Comparison of ENCODE assay signal across 10 cellular contexts in genomic region chr15:96339662-96340347, GRCh38. TPM values are rescaled to one million over a fixed set of nuclear protein-coding genes. Genes with fewer than 3 reads are reported as not detected.
DNase-seq lines count a peak whose midpoint lies in the region; ATAC-seq and TF ChIP-seq lines count a peak whose summit lies in the region.
"Had no signal": no experiment of that assay in that cellular context is flagged by ENCODE, and none has a peak within 500 bp of the region (broad histone marks: within the 10 kb centered on the region; RNA-seq: fewer than 3 reads in every experiment).

No MANE protein-coding gene starts in this region.

- no peak overlapping the region for H3K23ac ChIP-seq in mesendoderm (ENCODE audit: low read length)

- H4K8ac ChIP-seq in mesendoderm (ENCODE audit: low read depth, low read length), result no peak overlapping the region

- CTCF ChIA-PET in activated naive CD4-positive, alpha-beta T cell treated with anti-CD3 and anti-CD28 coated beads, Interleukin-2, amount 10 ng/mL, durations not matched to agents 7 days and 5 days (lab: Charles Lee), result no interaction called here

- ATAC-seq in GM18873 (IDR thresholded peaks at IDR 0.05; ENCODE audit: low FRiP score, unreplicated experiment), result no peak
- ATAC-seq in GM21717 (IDR thresholded peaks at IDR 0.05; ENCODE audit: unreplicated experiment), result no peak
- ATAC-seq: T-cell had no signal

- no peak overlapping the region for H2BK5ac ChIP-seq in mesendoderm (ENCODE audit: low read length)

- H3K56ac ChIP-seq in mesendoderm (ENCODE audit: low read length), result no peak overlapping the region

- peaks cover 3% of the 10 kb centered on the region for H3K36me3 Mint-ChIP-seq in activated naive CD4-positive, alpha-beta T cell treated with anti-CD3 and anti-CD28 coated beads, Interleukin-2, amount 10 ng/mL, durations not matched to agents 7 days and 5 days
- peaks cover 65% of the 10 kb centered on the region for H3K36me3 Mint-ChIP-seq in type B pancreatic cell
- H3K36me3 Mint-ChIP-seq: T-cell had no signal

- H2BK120ac ChIP-seq in mesendoderm (ENCODE audit: low read depth, low read length), result no peak overlapping the region

- peaks cover 3% of the 10 kb centered on the region for H3K4me1 Mint-ChIP-seq in activated naive CD4-positive, alpha-beta T cell treated with anti-CD3 and anti-CD28 coated beads, Interleukin-2, amount 10 ng/mL, durations not matched to agents 7 days and 5 days
- peaks cover 72% of the 10 kb centered on the region for H3K4me1 Mint-ChIP-seq in type B pancreatic cell (ENCODE audit: unreplicated experiment)

- no peak for DNase-seq in activated naive CD4-positive, alpha-beta T cell treated with anti-CD3 and anti-CD28 coated beads, Interleukin-2, amount 10 ng/mL, durations not matched to agents 7 days and 5 days
- no peak for DNase-seq in activated naive CD4-positive, alpha-beta T cell treated with Interleukin-2 at 50 U/mL for 16 hours
- DNase-seq in mesendoderm, result no peak
- no peak for DNase-seq in type B pancreatic cell (ENCODE audit: extremely low spot score, unreplicated experiment)
- no peak for DNase-seq in SKM-1 (lab: John Stamatoyannopoulos, UW; ENCODE audit: unreplicated experiment)
- DNase-seq: KG1, T-cell had no signal

- H3K4ac ChIP-seq in mesendoderm (ENCODE audit: low read depth, low read length), result no peak overlapping the region

- H3K27ac Mint-ChIP-seq in activated naive CD4-positive, alpha-beta T cell treated with anti-CD3 and anti-CD28 coated beads, Interleukin-2, amount 10 ng/mL, durations not matched to agents 7 days and 5 days, result peak overlapping the region; percentile 12
- H3K27ac Mint-ChIP-seq in type B pancreatic cell, result peak overlapping the region; percentile 93

- no peaks in the 10 kb centered on the region for H3K79me2 ChIP-seq in mesendoderm (ENCODE audit: control insufficient read depth, insufficient read depth, low read length)

- WGBS in mesendoderm (ENCODE audit: extremely low coverage, insufficient coverage, low lambda C conversion rate), result no CpG with 5 or more reads among the region's 8 CpGs

- H3K36me3 ChIP-seq in mesendoderm (ENCODE audit: control insufficient read depth, insufficient read depth, low read length), result no peaks in the 10 kb centered on the region

- no peak overlapping the region for H2AK5ac ChIP-seq in mesendoderm (ENCODE audit: low read length)

- H3K4me3 ChIP-seq in mesendoderm (ENCODE audit: low read length), result no peak overlapping the region

- peak overlapping the region; percentile 34 for H3K18ac ChIP-seq in mesendoderm (ENCODE audit: low read length)

- peaks cover 53% of the 10 kb centered on the region for H3K27me3 ChIP-seq in mesendoderm (ENCODE audit: insufficient read depth, low read length, poor library complexity)

- H3K9me3 Mint-ChIP-seq in activated naive CD4-positive, alpha-beta T cell treated with anti-CD3 and anti-CD28 coated beads, Interleukin-2, amount 10 ng/mL, durations not matched to agents 7 days and 5 days, result peaks cover 3% of the 10 kb centered on the region
- H3K9me3 Mint-ChIP-seq in type B pancreatic cell, result no peaks in the 10 kb centered on the region
- H3K9me3 Mint-ChIP-seq: T-cell had no signal

- no peak overlapping the region for H2BK15ac ChIP-seq in mesendoderm (replicated peaks; ENCODE audit: low read depth)

- H4K5ac ChIP-seq in mesendoderm (ENCODE audit: low read length), result no peak overlapping the region

- peak overlapping the region; percentile 66 for H3K4me2 ChIP-seq in mesendoderm (ENCODE audit: low read length)

- no peaks in the 10 kb centered on the region for H3K79me1 ChIP-seq in mesendoderm (ENCODE audit: low read length)

- H3K4me1 ChIP-seq in mesendoderm (ENCODE audit: control insufficient read depth, low read depth, low read length), result no peaks in the 10 kb centered on the region

- H3K9ac ChIP-seq in mesendoderm (ENCODE audit: low read length), result no peak overlapping the region

- TF ChIP-seq CTCF in type B pancreatic cell (conservative IDR thresholded peaks at IDR 0.05), result no peak

- H3K4me3 Mint-ChIP-seq in activated naive CD4-positive, alpha-beta T cell treated with anti-CD3 and anti-CD28 coated beads, Interleukin-2, amount 10 ng/mL, durations not matched to agents 7 days and 5 days, result no peak overlapping the region
- peak overlapping the region; percentile 95 for H3K4me3 Mint-ChIP-seq in type B pancreatic cell
- H3K4me3 Mint-ChIP-seq: T-cell had no signal

- H3K27ac ChIP-seq in cingulate gyrus (ENCODE audit: low read depth, low read length) (peak overlapping the region; percentile 29), mesendoderm (ENCODE audit: low read depth, low read length) (no peak overlapping the region)

- H3K27me3 Mint-ChIP-seq in activated naive CD4-positive, alpha-beta T cell treated with anti-CD3 and anti-CD28 coated beads, Interleukin-2, amount 10 ng/mL, durations not matched to agents 7 days and 5 days, result peaks cover 34% of the 10 kb centered on the region
- H3K27me3 Mint-ChIP-seq in type B pancreatic cell, result peaks cover 27% of the 10 kb centered on the region

RNA-seq across cellular contexts. Expression of gene NR2F2, which starts 9.3 kb away (rescaled TPM):
- polyA plus RNA-seq in mesendoderm (2013, experiment 1 of 2), result 0.03 TPM
- polyA plus RNA-seq in mesendoderm (2013, experiment 2 of 2), result 0.04 TPM
- 135 and 270 TPM in 2 replicates for total RNA-seq in type B pancreatic cell (ENCODE audit: low replicate concordance)
